In genomic region chr14:65260786-65261185, GRCh38 we compare ENCODE assay signal across 28 cellular contexts.
A peak's percentile ranks its signal among the peaks of the same experiment; 100 is the strongest.
DNase-seq lines count a peak whose midpoint lies in the region; ATAC-seq and TF ChIP-seq lines count a peak whose summit lies in the region.
"Had no signal": no experiment of that assay in that cellular context is flagged by ENCODE, and none has a peak within 500 bp of the region (broad histone marks: within the 10 kb centered on the region; RNA-seq: fewer than 3 reads in every experiment).

No MANE protein-coding gene starts in this region.

- H3F3A ChIP-seq in GM23248 (ENCODE audit: insufficient read depth) = peaks cover 48% of the 10 kb centered on the region

- H3K79me2 ChIP-seq in GM23248 (ENCODE audit: insufficient read depth) = no peaks in the 10 kb centered on the region

- no peak overlapping the region for H2AFZ ChIP-seq in GM23248

- H3K4me1 ChIP-seq in GM23248 (ENCODE audit: insufficient read depth) = peaks cover 40% of the 10 kb centered on the region

- H3K9me3 ChIP-seq in GM23248 (ENCODE audit: low read depth) = no peaks in the 10 kb centered on the region
- H3K9me3 ChIP-seq: pancreas had no signal

- TF ChIP-seq CTCF in AG04449 (IDR thresholded peaks at IDR 0.05; ENCODE audit: insufficient read depth, low read length, missing control alignments) = no peak

- POLR2A ChIA-PET in AG04449 (lab: Yijun Ruan, JAX) = interaction anchor here (1.0 kb wide), 1 partner anchor 24 kb away, joined by 3 read pairs; no protein-coding TSS in a partner anchor

- H3K9me2 ChIP-seq in GM23248 (ENCODE audit: insufficient read depth) = no peaks in the 10 kb centered on the region

- peaks cover 38% of the 10 kb centered on the region for H3K4me1 Mint-ChIP-seq in memory B cell
- H3K4me1 Mint-ChIP-seq: activated CD4-positive, alpha-beta memory T cell treated with anti-CD3 and anti-CD28 coated beads, Interleukin-2, amount 10 ng/mL, durations not matched to agents 7 days and 5 days; nephron had no signal

- no peaks in the 10 kb centered on the region for H3K27me3 ChIP-seq in GM23248 (replicated peaks; ENCODE audit: insufficient read depth)
- H3K27me3 ChIP-seq: pancreas had no signal

- peak overlapping the region; percentile 30 for H3K27ac ChIP-seq in GM23248
- H3K27ac ChIP-seq: C4-2B, pancreas had no signal

- H3K4me2 ChIP-seq in GM23248 (ENCODE audit: unreplicated experiment) = no peak overlapping the region

- H3K36me3 Mint-ChIP-seq in memory B cell = peaks cover 19% of the 10 kb centered on the region
- H3K36me3 Mint-ChIP-seq: brain had no signal

- no peak overlapping the region for H3K9ac ChIP-seq in GM23248

- ATAC-seq in memory B cell (ENCODE audit: low read depth) (no peak), HG03342 (IDR thresholded peaks at IDR 0.05; ENCODE audit: unreplicated experiment) (no peak), GM19023 (IDR thresholded peaks at IDR 0.05; ENCODE audit: unreplicated experiment) (no peak)
- ATAC-seq: left ventricle myocardium superior, pancreas, Right ventricle myocardium inferior, sciatic nerve had no signal

- CTCF ChIA-PET in AG04449 (lab: Yijun Ruan, JAX) = interaction anchor here (1.1 kb wide), 1 partner anchor 10 kb away, joined by 4 read pairs; no protein-coding TSS in a partner anchor

- no peaks in the 10 kb centered on the region for H3K9me3 Mint-ChIP-seq in memory B cell

- no peaks in the 10 kb centered on the region for H3K36me3 ChIP-seq in GM23248 (ENCODE audit: low read depth)
- H3K36me3 ChIP-seq: pancreas had no signal

- H3K4me3 Mint-ChIP-seq in memory B cell = no peak overlapping the region
- H3K4me3 Mint-ChIP-seq: activated CD4-positive, alpha-beta memory T cell treated with anti-CD3 and anti-CD28 coated beads, Interleukin-2, amount 10 ng/mL, durations not matched to agents 7 days and 5 days; brain; nephron had no signal

- peak; percentile 51 for DNase-seq in AG04449 (ENCODE audit: low read depth, low spot score)
- peak; percentile 82 for DNase-seq in GM23248
- peak; percentile 86 for DNase-seq in amniotic epithelial cell (ENCODE audit: low read depth)
- DNase-seq in memory B cell (ENCODE audit: low spot score in 2 of 2) = no peak
- DNase-seq in NCI-H2029 treated with DMSO at 0.1 percent for 48 hours (lab: John Stamatoyannopoulos, UW) = no peak
- DNase-seq in activated CD4-positive, alpha-beta T cell treated with anti-CD3 and anti-CD28 coated beads for 4 hours = no peak
- DNase-seq: 8988T; activated CD4-positive, alpha-beta memory T cell treated with anti-CD3 and anti-CD28 coated beads, Interleukin-2, amount 10 ng/mL, durations not matched to agents 7 days and 5 days; activated effector memory CD4-positive, alpha-beta T cell treated with anti-CD3 and anti-CD28 coated beads, Interleukin-2, amount 50 U/mL, for 16 hours; DND-41; effector memory CD4-positive, alpha-beta T cell; erythroblast; islet precursor cell; left ventricle myocardium superior; NCI-H1105; NCI-H2029; NCI-H345; OCI-M1; pancreas; stimulated activated CD4-positive, alpha-beta T cell treated with anti-CD3 and anti-CD28 coated beads, Interleukin-15, amount 100 ng/mL, for 24 hours; T1000 had no signal

- peak overlapping the region; percentile 21 for H3K27ac Mint-ChIP-seq in memory B cell
- H3K27ac Mint-ChIP-seq: activated CD4-positive, alpha-beta memory T cell treated with anti-CD3 and anti-CD28 coated beads, Interleukin-2, amount 10 ng/mL, durations not matched to agents 7 days and 5 days; nephron had no signal

- no peak overlapping the region for H3K4me3 ChIP-seq in AG04449 (ENCODE audit: low read depth, low read length)
- H3K4me3 ChIP-seq in GM23248 = no peak overlapping the region
- H3K4me3 ChIP-seq: pancreas had no signal

- WGBS in GM23248 (ENCODE audit: low coverage in 1 of 2, low lambda C conversion rate in 2 of 2, missing lambda C conversion rate in 2 of 2), 2 experiments = 81 to 91% methylated on average over 2 of the region's 2 CpGs

- H3K27me3 Mint-ChIP-seq in memory B cell = no peaks in the 10 kb centered on the region
- H3K27me3 Mint-ChIP-seq: brain had no signal

- H4K20me1 ChIP-seq in GM23248 (ENCODE audit: insufficient read depth) = no peaks in the 10 kb centered on the region

- in situ Hi-C loops in GM23248 (cut with MboI) = no loop called here

Comparison
In these comparisons a context has a peak if more than half of its experiments do, and no peak if none do; other contexts are left out.
1. DNase-seq: peak in AG04449 (single experiment), GM23248 (single experiment) and amniotic epithelial cell (single experiment); none in memory B cell (0 of 2), NCI-H2029 treated with DMSO at 0.1 percent for 48 hours (single experiment) and activated CD4-positive, alpha-beta T cell treated with anti-CD3 and anti-CD28 coated beads for 4 hours (0 of 2).